Comparison of ENCODE assay signal across 8 cellular contexts in genomic region chr6:26532699-26533523, GRCh38. TPM values are rescaled to one million over a fixed set of nuclear protein-coding genes. Genes with fewer than 3 reads are reported as not detected.
A peak's percentile ranks its signal among the peaks of the same experiment; 100 is the strongest.
DNase-seq lines count a peak whose midpoint lies in the region; ATAC-seq and TF ChIP-seq lines count a peak whose summit lies in the region.

No MANE protein-coding gene starts in this region.

- H3K36me3 ChIP-seq in KOPT-K1 (ENCODE audit: insufficient read depth, low read length) = no peaks in the 10 kb centered on the region
- no peaks in the 10 kb centered on the region for H3K36me3 ChIP-seq in PC-9 (ENCODE audit: low read depth)
- H3K36me3 ChIP-seq in esophagus squamous epithelium = no peaks in the 10 kb centered on the region

- in situ Hi-C loops in GM13976 (cut with MboI; ENCODE audit: low sequenced_read_pairs, unreplicated experiment) = no loop called here

- peak overlapping the region; percentile 83 for H3K4me2 ChIP-seq in PC-9

- H3K9me3 Mint-ChIP-seq in activated T-cell treated with anti-CD3 and anti-CD28 coated beads, Interleukin-2, amount 50 U/mL, for 4 hours = no peaks in the 10 kb centered on the region

- no peaks in the 10 kb centered on the region for H4K20me1 ChIP-seq in PC-9 (ENCODE audit: insufficient read depth)

- H3K4me3 Mint-ChIP-seq in activated T-cell treated with anti-CD3 and anti-CD28 coated beads, Interleukin-2, amount 50 U/mL, for 4 hours = peak overlapping the region; percentile 96

- 0 to 1% methylated on average over 28 of the region's 28 CpGs for WGBS in esophagus squamous epithelium, 2 donors

- POLR2A ChIA-PET in PC-9 (lab: Charles Lee; ENCODE audit: unreplicated experiment) = interaction anchor here (0.5 to 1.0 kb wide), 12 partner anchors 10 to 511 kb away, joined by 3 to 8 read pairs (median 4); a partner anchor contains a TSS

- H3K36me3 Mint-ChIP-seq in activated T-cell treated with anti-CD3 and anti-CD28 coated beads, Interleukin-2, amount 50 U/mL, for 4 hours (ENCODE audit: insufficient read depth) = no peaks in the 10 kb centered on the region

- CTCF ChIA-PET in PC-9 (lab: Charles Lee) = interaction anchor here (0.6 to 1.0 kb wide), 4 partner anchors 21 to 446 kb away, joined by 3 to 8 read pairs (median 4); no protein-coding TSS in a partner anchor

- no peaks in the 10 kb centered on the region for H3K9me2 ChIP-seq in PC-9 (ENCODE audit: insufficient read depth)

- H3K79me2 ChIP-seq in PC-9 (ENCODE audit: low read depth) = no peaks in the 10 kb centered on the region

- no TSS peak for BruUV-seq in PC-9 (replicated peaks; lab: Mats Ljungman, UMichigan)

- intact Hi-C loops in PC-9 (cut with micrococcal nuclease; ENCODE audit: unreplicated experiment) = loop anchor here (1.0 kb wide), 1 partner anchor 12 kb away; no protein-coding TSS in a partner anchor
- intact Hi-C loops in esophagus squamous epithelium (cut with DNase I) = no loop called here

- H3K4me3 ChIP-seq in PC-9 = peak overlapping the region; percentile 81
- H3K4me3 ChIP-seq in esophagus squamous epithelium = peak overlapping the region; percentile 40 to 80 (median 68)

- peak; percentile 36 to 51 for ATAC-seq in activated T-cell treated with anti-CD3 and anti-CD28 coated beads, Interleukin-2, amount 50 U/mL, for 4 hours

- DNase-seq in GM13976 (ENCODE audit: low spot score) (peak; percentile 78), PC-9 (peak; percentile 75 to 89), esophagus squamous epithelium (lab: John Stamatoyannopoulos, UW) (peak; percentile 49), myocyte (ENCODE audit: low read depth) (peak; percentile 94), GM19240 (ENCODE audit: insufficient read length, low spot score) (no peak)
- DNase-seq in activated T-cell treated with anti-CD3 and anti-CD28 coated beads, Interleukin-2, amount 50 U/mL, for 4 hours = peak; percentile 96
- DNase-seq in stimulated activated CD8-positive, alpha-beta memory T cell treated with anti-CD3 and anti-CD28 coated beads, Interleukin-7, amount 100 ng/mL, for 24 hours (ENCODE audit: low read depth) = peak; percentile 92

- H3K9me3 ChIP-seq in KOPT-K1 (ENCODE audit: insufficient read depth, low read length, poor library complexity, severe bottlenecking) (no peaks in the 10 kb centered on the region), PC-9 (ENCODE audit: insufficient read depth, low read depth) (no peaks in the 10 kb centered on the region), esophagus squamous epithelium (no peaks in the 10 kb centered on the region)

- peak overlapping the region; percentile 73 for H3K27ac ChIP-seq in KOPT-K1 (ENCODE audit: low read depth, low read length, poor library complexity, severe bottlenecking)
- H3K27ac ChIP-seq in PC-9 = peak overlapping the region; percentile 21; the same call in 1 of the 2 replicates
- H3K27ac ChIP-seq in esophagus squamous epithelium = peak overlapping the region; percentile 59 to 92 (median 86)

- TF ChIP-seq POLR2A in esophagus squamous epithelium (IDR thresholded peaks at IDR 0.05) = no peak

- H3K4me1 Mint-ChIP-seq in activated T-cell treated with anti-CD3 and anti-CD28 coated beads, Interleukin-2, amount 50 U/mL, for 4 hours (ENCODE audit: low read depth) = peaks cover 42% of the 10 kb centered on the region

- peak overlapping the region; percentile 88 for H2AFZ ChIP-seq in PC-9

- no peaks in the 10 kb centered on the region for H3K27me3 Mint-ChIP-seq in activated T-cell treated with anti-CD3 and anti-CD28 coated beads, Interleukin-2, amount 50 U/mL, for 4 hours (ENCODE audit: low read depth)

- H3K27me3 ChIP-seq in PC-9 (ENCODE audit: insufficient read depth, low read depth) (no peaks in the 10 kb centered on the region), esophagus squamous epithelium (no peaks in the 10 kb centered on the region)

- TF ChIP-seq CTCF in GM13976 (IDR thresholded peaks at IDR 0.05; ENCODE audit: borderline replicate concordance, control extremely low read depth, extremely low read depth, insufficient read depth, missing control alignments) (no peak), PC-9 (conservative IDR thresholded peaks at IDR 0.05) (no peak), esophagus squamous epithelium (IDR thresholded peaks at IDR 0.05) (no peak)

- H3F3A ChIP-seq in PC-9 (ENCODE audit: insufficient read depth, low read depth) = peaks cover 37% of the 10 kb centered on the region; the same call in 1 of the 2 replicates

- H3K4me1 ChIP-seq in PC-9 (replicated peaks; ENCODE audit: insufficient read depth) (peaks cover 15% of the 10 kb centered on the region), esophagus squamous epithelium (peaks cover 15 to 47% (median 20%) of the 10 kb centered on the region in 3 donors)

RNA-seq across cellular contexts. Expression of gene HMGN4, which starts 5.3 kb away (rescaled TPM):
- 86.9 and 90.5 TPM in 2 replicates for total RNA-seq in PC-9 (2021)
- 10 to 100 TPM; 63.4 to 73.4 (median 72.0) TPM for total RNA-seq in activated T-cell treated with anti-CD3 and anti-CD28 coated beads, Interleukin-2, amount 50 U/mL, for 4 hours
- total RNA-seq in esophagus squamous epithelium = 10 to 100 TPM; 18.1 to 53.2 (median 36.7) TPM
- total RNA-seq in myocyte = 57.1 and 57.8 TPM in 2 replicates
- 40.4 TPM for polyA plus RNA-seq in myocyte (2012)

RNA-seq across cellular contexts. Expression of gene BTN1A1, which starts 32.8 kb away (rescaled TPM):
- not detected in 2 replicates for total RNA-seq in PC-9 (2021)
- under 1 TPM in 1 of 3 donors, not detected in 2; 0.10 TPM for total RNA-seq in activated T-cell treated with anti-CD3 and anti-CD28 coated beads, Interleukin-2, amount 50 U/mL, for 4 hours
- total RNA-seq in esophagus squamous epithelium = not detected
- not detected in 2 replicates for total RNA-seq in myocyte
- 0.03 TPM for polyA plus RNA-seq in myocyte (2012)

Comparison
In these comparisons a context has a peak if more than half of its experiments do, and no peak if none do; other contexts are left out.
1. H3K27ac ChIP-seq: peak in every context shown above with its lines; median percentile 86 in esophagus squamous epithelium; 73 in KOPT-K1; 21 in PC-9.